ENCODE assay signal across 1 cellular context in the genomic region with DNA sequence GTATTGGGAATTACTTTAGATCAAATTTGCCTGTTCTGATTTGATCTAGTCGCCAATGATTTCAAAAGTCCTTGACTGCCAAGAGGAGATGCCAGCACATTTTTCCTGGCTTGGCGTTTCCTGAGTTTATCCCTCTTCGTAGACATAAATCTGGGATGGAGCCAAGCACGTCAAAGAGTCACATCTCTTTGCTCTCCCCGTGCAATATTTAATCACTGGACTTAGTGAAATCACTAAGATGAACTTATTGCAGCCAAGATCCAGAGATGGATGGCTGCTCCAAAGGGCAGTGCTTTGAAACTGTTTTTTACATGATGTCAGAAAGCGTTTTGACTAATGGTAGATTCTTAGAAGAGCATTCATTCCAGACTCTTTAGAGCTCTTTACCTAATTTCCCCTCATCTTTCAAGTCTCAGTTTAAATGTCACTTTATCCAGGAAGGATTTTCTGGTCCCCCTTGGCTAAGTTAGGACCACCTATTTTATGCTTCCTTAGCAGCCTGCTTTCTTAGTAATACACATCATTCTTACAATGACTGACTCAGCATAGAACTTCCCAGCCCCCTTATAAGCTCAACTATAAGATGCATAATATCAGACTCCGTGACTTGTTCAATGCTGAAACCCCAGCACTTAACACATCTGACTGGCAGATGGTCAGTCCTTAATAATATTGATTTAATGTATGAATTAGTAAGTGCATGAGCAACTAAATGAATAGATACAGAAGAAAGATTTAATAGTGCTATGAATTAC.
TF ChIP-seq lines count a peak whose summit lies in the region.

No MANE protein-coding gene starts in this region.

TF ChIP-seq in IMR-90, 13 proteins besides CTCF, POLR2A, EP300 and RAD21:
- TF ChIP-seq RCOR1 (IDR thresholded peaks at IDR 0.05; ENCODE audit: insufficient replicate concordance, low read length): no peak
- TF ChIP-seq MAFK (IDR thresholded peaks at IDR 0.05; ENCODE audit: low read depth, low read length): peak; percentile 29; the same call in 1 of the 2 replicates
